Comparison of ENCODE assay signal across 7 cellular contexts in the genomic region with DNA sequence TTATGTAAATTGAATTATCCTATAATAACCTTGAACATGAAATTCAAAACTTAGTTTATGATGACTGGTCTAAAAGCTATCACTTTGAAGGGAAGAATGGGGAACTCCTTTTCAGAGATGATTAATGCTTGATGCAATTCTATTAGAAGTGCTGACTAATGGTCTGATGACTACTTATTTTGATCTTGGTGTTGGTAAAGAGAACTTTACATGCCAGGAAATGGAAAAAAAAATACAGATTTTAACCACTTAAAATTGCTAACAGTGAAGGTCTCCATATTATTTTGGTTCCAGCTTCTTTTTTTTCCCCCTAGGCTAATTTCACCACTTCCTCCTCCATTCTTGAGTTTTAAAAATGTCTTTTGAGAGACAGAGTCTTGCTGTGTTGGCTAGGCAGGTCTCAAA. TPM values are rescaled to one million over a fixed set of nuclear protein-coding genes. Genes with fewer than 3 reads are reported as not detected.
DNase-seq lines count a peak whose midpoint lies in the region; ATAC-seq and TF ChIP-seq lines count a peak whose summit lies in the region.

No MANE protein-coding gene starts in this region.

- H3K4me1 ChIP-seq in PC-3 (ENCODE audit: insufficient read depth, low read length) = peaks cover 63% of the 10 kb centered on the region

- no peaks in the 10 kb centered on the region for H3K9me3 ChIP-seq in PC-3 (ENCODE audit: low read length)

- TF ChIP-seq CTCF in PC-3 (conservative IDR thresholded peaks at IDR 0.05; ENCODE audit: low read depth, low read length) = no peak

- H4K20me1 ChIP-seq in PC-3 (ENCODE audit: low read length) = no peaks in the 10 kb centered on the region

- H3K4me3 ChIP-seq in PC-3 (ENCODE audit: low read length) = no peak overlapping the region

- CTCF ChIA-PET in PC-3 (lab: Charles Lee) = no interaction called here

- no peak overlapping the region for H2AFZ ChIP-seq in PC-3 (ENCODE audit: low read length)

- no peaks in the 10 kb centered on the region for H3K36me3 ChIP-seq in PC-3 (ENCODE audit: low read depth, low read length)

- H3K4me2 ChIP-seq in PC-3 (ENCODE audit: low read length) = peak overlapping the region; percentile 59

- DNase-seq in GF-D8 (lab: John Stamatoyannopoulos, UW) (peak; percentile 33), PC-3 (peak; percentile 85), dermis blood vessel endothelial cell (peak; percentile 75), pons (ENCODE audit: low spot score) (peak; percentile 56), mesenteric fat pad (ENCODE audit: low spot score) (no peak)

- no TSS peak for BruUV-seq in PC-3 (replicated peaks; lab: Mats Ljungman, UMichigan)

- no peaks in the 10 kb centered on the region for H3K79me2 ChIP-seq in PC-3 (ENCODE audit: low read length)

- peak overlapping the region; percentile 23; the same call in 1 of the 2 replicates for H3K9ac ChIP-seq in PC-3 (ENCODE audit: low read length)

- intact Hi-C loops in PC-3 (cut with micrococcal nuclease) = loop anchor here (2.0 kb wide), 1 partner anchor 23 kb away; the partner anchor contains the start of gene S1PR1

- peak overlapping the region; percentile 84 for H3K27ac ChIP-seq in PC-3 (ENCODE audit: low read length)

- H3K27me3 ChIP-seq in PC-3 (ENCODE audit: low read length) = no peaks in the 10 kb centered on the region

- H3F3A ChIP-seq in PC-3 (ENCODE audit: low read length, unreplicated experiment) = peaks cover 7% of the 10 kb centered on the region

- no peaks in the 10 kb centered on the region for H3K9me2 ChIP-seq in PC-3 (replicated peaks; ENCODE audit: low read length)

- ATAC-seq in PC-3 = peak; percentile 50
- no peak for ATAC-seq in GM21619 (IDR thresholded peaks at IDR 0.05; ENCODE audit: unreplicated experiment)
- ATAC-seq in GM19351 (IDR thresholded peaks at IDR 0.05; ENCODE audit: unreplicated experiment) = no peak

- POLR2A ChIA-PET in PC-3 (lab: Charles Lee; ENCODE audit: unreplicated experiment) = no interaction called here

RNA-seq across cellular contexts. Expression of gene S1PR1, which starts 22.9 kb away (rescaled TPM):
- total RNA-seq in PC-3 (2014; rRNA removed) = 2.1 TPM in 2 replicates
- total RNA-seq in dermis blood vessel endothelial cell = 311 and 394 TPM in 2 replicates
- 118 TPM for total RNA-seq in mesenteric fat pad

Comparison
In these comparisons a context has a peak if more than half of its experiments do, and no peak if none do; other contexts are left out.
1. RNA of gene S1PR1, which starts 22.9 kb away (total RNA-seq): 311 to 394 TPM in dermis blood vessel endothelial cell and 118 TPM in mesenteric fat pad (single experiment); 2.1 TPM in PC-3; every median in the first group is over 10 times any median in the second.